ENCODE assay signal across 9 cellular contexts in genomic region chr14:76710093-76711010, GRCh38. TPM values are rescaled to one million over a fixed set of nuclear protein-coding genes. Genes with fewer than 3 reads are reported as not detected.
DNase-seq lines count a peak whose midpoint lies in the region; ATAC-seq, FAIRE-seq and TF ChIP-seq lines count a peak whose summit lies in the region.
"Had no signal": no experiment of that assay in that cellular context is flagged by ENCODE, and none has a peak within 500 bp of the region (broad histone marks: within the 10 kb centered on the region; RNA-seq: fewer than 3 reads in every experiment).

No MANE protein-coding gene starts in this region.

- H3K4me2 ChIP-seq in Loucy (ENCODE audit: low read depth, low read length, poor library complexity, severe bottlenecking), result no peak overlapping the region

- H3K4me3 Mint-ChIP-seq in activated T-cell treated with anti-CD3 and anti-CD28 coated beads, Interleukin-2, amount 50 U/mL, for 72 hours, result no peak overlapping the region
- H3K4me3 Mint-ChIP-seq: activated naive CD8-positive, alpha-beta T cell treated with anti-CD3 and anti-CD28 coated beads, Interleukin-2, amount 10 ng/mL, durations not matched to agents 7 days and 5 days had no signal

- no peak overlapping the region for H3K4me3 ChIP-seq in Loucy (ENCODE audit: low read length, poor library complexity, severe bottlenecking)

- TF ChIP-seq CTCF in Loucy (conservative IDR thresholded peaks at IDR 0.05; ENCODE audit: low read length), result peak; percentile 90

- no peaks in the 10 kb centered on the region for H3K79me2 ChIP-seq in Loucy (ENCODE audit: insufficient read depth, low read length)

- H3K36me3 ChIP-seq in Loucy (ENCODE audit: insufficient read depth, low read length), result no peaks in the 10 kb centered on the region

- ATAC-seq in activated T-cell treated with anti-CD3 and anti-CD28 coated beads, Interleukin-2, amount 50 U/mL, for 72 hours (replicated peaks in 1 of 2), result no peak
- ATAC-seq in HG03159 (IDR thresholded peaks at IDR 0.05; ENCODE audit: unreplicated experiment), result no peak

- no peaks in the 10 kb centered on the region for H3K9me2 ChIP-seq in Loucy (replicated peaks; ENCODE audit: low read depth, low read length)

- H3K36me3 Mint-ChIP-seq in activated T-cell treated with anti-CD3 and anti-CD28 coated beads, Interleukin-2, amount 50 U/mL, for 72 hours (ENCODE audit: insufficient read depth in 2 of 2), result no peaks in the 10 kb centered on the region
- H3K36me3 Mint-ChIP-seq: activated naive CD8-positive, alpha-beta T cell treated with anti-CD3 and anti-CD28 coated beads, Interleukin-2, amount 10 ng/mL, durations not matched to agents 7 days and 5 days had no signal

- H4K20me1 ChIP-seq in Loucy (ENCODE audit: insufficient read depth, low read length, poor library complexity, severe bottlenecking), result no peaks in the 10 kb centered on the region

- H3K4me1 Mint-ChIP-seq in activated T-cell treated with anti-CD3 and anti-CD28 coated beads, Interleukin-2, amount 50 U/mL, for 72 hours (ENCODE audit: low read depth), result no peaks in the 10 kb centered on the region
- H3K4me1 Mint-ChIP-seq: activated naive CD8-positive, alpha-beta T cell treated with anti-CD3 and anti-CD28 coated beads, Interleukin-2, amount 10 ng/mL, durations not matched to agents 7 days and 5 days had no signal

- no peaks in the 10 kb centered on the region for H3K27me3 ChIP-seq in Loucy (ENCODE audit: insufficient read depth, low read length, poor library complexity, severe bottlenecking)

- H3K9ac ChIP-seq in Loucy (ENCODE audit: low read depth, low read length, poor library complexity, severe bottlenecking), result no peak overlapping the region

- peak; percentile 76 for FAIRE-seq in endometrium (lab: Jason Lieb, UNC)

- no peaks in the 10 kb centered on the region for H3F3A ChIP-seq in Loucy (ENCODE audit: low read depth)

- H2AFZ ChIP-seq in Loucy (ENCODE audit: low read length), result peak overlapping the region; percentile 64

- no peaks in the 10 kb centered on the region for H3K9me3 Mint-ChIP-seq in activated T-cell treated with anti-CD3 and anti-CD28 coated beads, Interleukin-2, amount 50 U/mL, for 72 hours
- H3K9me3 Mint-ChIP-seq: activated naive CD8-positive, alpha-beta T cell treated with anti-CD3 and anti-CD28 coated beads, Interleukin-2, amount 10 ng/mL, durations not matched to agents 7 days and 5 days had no signal

- no peak overlapping the region for H3K27ac Mint-ChIP-seq in activated T-cell treated with anti-CD3 and anti-CD28 coated beads, Interleukin-2, amount 50 U/mL, for 72 hours
- H3K27ac Mint-ChIP-seq: activated naive CD8-positive, alpha-beta T cell treated with anti-CD3 and anti-CD28 coated beads, Interleukin-2, amount 10 ng/mL, durations not matched to agents 7 days and 5 days had no signal

- H3K9me3 ChIP-seq in Loucy (ENCODE audit: insufficient read depth, low read depth, low read length), result no peaks in the 10 kb centered on the region

- H3K4me1 ChIP-seq in Loucy (ENCODE audit: insufficient read depth, low read length, poor library complexity, severe bottlenecking), result no peaks in the 10 kb centered on the region

- DNase-seq in activated T-cell treated with anti-CD3 and anti-CD28 coated beads, Interleukin-2, amount 50 U/mL, for 72 hours, result peak; percentile 26 to 29
- DNase-seq in activated T-cell treated with anti-CD3 and anti-CD28 coated beads for 4 hours, result no peak
- DNase-seq in SHP77 treated with DMSO at 0.1 percent for 48 hours (lab: John Stamatoyannopoulos, UW), result peak; percentile 15
- peak; percentile 77 for DNase-seq in midbrain (lab: John Stamatoyannopoulos, UW)
- DNase-seq in NCI-H128 (lab: John Stamatoyannopoulos, UW; ENCODE audit: unreplicated experiment), result no peak
- DNase-seq: activated naive CD8-positive, alpha-beta T cell treated with anti-CD3 and anti-CD28 coated beads, Interleukin-2, amount 10 ng/mL, durations not matched to agents 7 days and 5 days had no signal

- H3K27me3 Mint-ChIP-seq in activated T-cell treated with anti-CD3 and anti-CD28 coated beads, Interleukin-2, amount 50 U/mL, for 72 hours (ENCODE audit: low read depth), result peaks cover 2% of the 10 kb centered on the region

RNA-seq across cellular contexts. Expression of gene VASH1, which starts 50.9 kb away (rescaled TPM):
- total RNA-seq in activated T-cell treated with anti-CD3 and anti-CD28 coated beads, Interleukin-2, amount 50 U/mL, for 72 hours, result 1 to 10 TPM; 4.4 to 6.1 TPM

Comparison
In these comparisons a context has a peak if more than half of its experiments do, and no peak if none do; other contexts are left out.
1. DNase-seq: peak in activated T-cell treated with anti-CD3 and anti-CD28 coated beads, Interleukin-2, amount 50 U/mL, for 72 hours (2 of 2), SHP77 treated with DMSO at 0.1 percent for 48 hours (single experiment) and midbrain (single experiment); none in activated T-cell treated with anti-CD3 and anti-CD28 coated beads for 4 hours (single experiment) and NCI-H128 (single experiment).